In genomic region chr10:60453031-60453430, GRCh38 we compare ENCODE assay signal across 19 cellular contexts.
"Had no signal": no experiment of that assay in that cellular context is flagged by ENCODE, and none has a peak within 500 bp of the region (broad histone marks: within the 10 kb centered on the region; RNA-seq: fewer than 3 reads in every experiment).

No MANE protein-coding gene starts in this region.

- H3K27ac Mint-ChIP-seq: natural killer cell; stimulated activated memory B cell treated with anti-CD40 and anti-IgM and Interleukin-4, amounts not matched to agents 10 μg/mL and 1 μg/mL and 100 μg/mL, for 72 hours; type B pancreatic cell had no signal

- H3K27ac ChIP-seq: gastrocnemius medialis, lower lobe of right lung, ovary, sigmoid colon, testis, tibial artery had no signal

- H3K4me3 ChIP-seq: gastrocnemius medialis, lower lobe of right lung, ovary, psoas muscle, sigmoid colon, testis, tibial artery had no signal

- H3K36me3 ChIP-seq: gastrocnemius medialis, lower lobe of right lung, ovary, sigmoid colon, tibial artery had no signal

- DNase-seq: cortex of kidney; effector CD4-positive, alpha-beta T cell; gastrocnemius medialis; left ventricle myocardium superior; lower lobe of right lung; natural killer cell; occipital lobe; ovary; posterior cingulate gyrus; psoas muscle; right cardiac atrium; sigmoid colon; stimulated activated CD4-positive, alpha-beta T cell treated with anti-CD3 and anti-CD28 coated beads, Interleukin-4, amount 100 ng/mL, for 4 hours; stimulated activated naive CD8-positive, alpha-beta T cell treated with anti-CD3 and anti-CD28 coated beads, Interleukin-15, Interleukin-2, amounts not matched to agents 100 U/mL and 50 U/mL, for 24 hours; substantia nigra; testis; tibial artery had no signal

- H3K9me3 ChIP-seq: gastrocnemius medialis, lower lobe of right lung, ovary, psoas muscle, sigmoid colon, testis, tibial artery had no signal

- ATAC-seq: gastrocnemius medialis; left ventricle myocardium superior; lower lobe of right lung; natural killer cell; psoas muscle; right cardiac atrium; stimulated activated memory B cell treated with anti-CD40 and anti-IgM and Interleukin-4, amounts not matched to agents 10 μg/mL and 1 μg/mL and 100 μg/mL, for 72 hours; stimulated activated naive CD8-positive, alpha-beta T cell treated with anti-CD3 and anti-CD28 coated beads, Interleukin-15, Interleukin-2, amounts not matched to agents 100 U/mL and 50 U/mL, for 24 hours had no signal

- H3K27me3 Mint-ChIP-seq: stimulated activated memory B cell treated with anti-CD40 and anti-IgM and Interleukin-4, amounts not matched to agents 10 μg/mL and 1 μg/mL and 100 μg/mL, for 72 hours; type B pancreatic cell had no signal

- H3K4me1 ChIP-seq: lower lobe of right lung, testis had no signal

- H3K36me3 Mint-ChIP-seq: natural killer cell; stimulated activated memory B cell treated with anti-CD40 and anti-IgM and Interleukin-4, amounts not matched to agents 10 μg/mL and 1 μg/mL and 100 μg/mL, for 72 hours; type B pancreatic cell had no signal

- H3K9me3 Mint-ChIP-seq: stimulated activated memory B cell treated with anti-CD40 and anti-IgM and Interleukin-4, amounts not matched to agents 10 μg/mL and 1 μg/mL and 100 μg/mL, for 72 hours; type B pancreatic cell had no signal

- H3K27me3 ChIP-seq: gastrocnemius medialis, ovary, sigmoid colon, testis, tibial artery had no signal

- H3K4me1 Mint-ChIP-seq: natural killer cell had no signal

- H3K4me3 Mint-ChIP-seq: natural killer cell; stimulated activated memory B cell treated with anti-CD40 and anti-IgM and Interleukin-4, amounts not matched to agents 10 μg/mL and 1 μg/mL and 100 μg/mL, for 72 hours; type B pancreatic cell had no signal
